ENCODE assay signal across 17 cellular contexts in genomic region chr3:47117803-47118364, GRCh38. TPM values are rescaled to one million over a fixed set of nuclear protein-coding genes. Genes with fewer than 3 reads are reported as not detected.
DNase-seq lines count a peak whose midpoint lies in the region; ATAC-seq and TF ChIP-seq lines count a peak whose summit lies in the region.
"Had no signal": no experiment of that assay in that cellular context is flagged by ENCODE, and none has a peak within 500 bp of the region (broad histone marks: within the 10 kb centered on the region; RNA-seq: fewer than 3 reads in every experiment).

No MANE protein-coding gene starts in this region.

- H3K79me2 ChIP-seq in Loucy (ENCODE audit: insufficient read depth, low read length) (peaks cover 19% of the 10 kb centered on the region), osteoblast (ENCODE audit: insufficient read depth, low read length) (peaks cover 48% of the 10 kb centered on the region)

- no peaks in the 10 kb centered on the region for H3K27me3 Mint-ChIP-seq in activated T-cell treated with anti-CD3 and anti-CD28 coated beads, Interleukin-2, amount 50 U/mL, for 4 hours (ENCODE audit: low read depth)

- DNase-seq in activated T-cell treated with anti-CD3 and anti-CD28 coated beads, Interleukin-2, amount 50 U/mL, for 4 hours: no peak
- DNase-seq in activated T-cell treated with anti-CD3 and anti-CD28 coated beads, Interleukin-2, amount 50 U/mL, for 48 hours: no peak
- peak; percentile 32 for DNase-seq in amniotic epithelial cell (ENCODE audit: low read depth)
- peak; percentile 3 for DNase-seq in osteoblast (ENCODE audit: insufficient read length, low spot score, missing footprints)
- DNase-seq: amniotic stem cell, DMS53, head of caudate nucleus, NCI-H1694 treated with DMSO at 0.1 percent for 48 hours, NCI-H526 treated with DMSO at 0.1 percent for 48 hours, stomach had no signal

- H3K36me3 ChIP-seq in Loucy (ENCODE audit: insufficient read depth, low read length): peaks cover 85% of the 10 kb centered on the region
- peaks cover 22% of the 10 kb centered on the region for H3K36me3 ChIP-seq in osteoblast (ENCODE audit: insufficient read depth, low read length)

- H3K27ac ChIP-seq in osteoblast (ENCODE audit: low read depth, low read length): no peak overlapping the region
- H3K27ac ChIP-seq: HL-60, parathyroid adenoma, stomach had no signal

- H3K27me3 ChIP-seq in Loucy (ENCODE audit: insufficient read depth, low read length, poor library complexity, severe bottlenecking) (no peaks in the 10 kb centered on the region), osteoblast (ENCODE audit: insufficient read depth, low read length) (no peaks in the 10 kb centered on the region)
- H3K27me3 ChIP-seq: stomach had no signal

- peaks cover 5% of the 10 kb centered on the region; the same call in 1 of the 2 replicates for H3F3A ChIP-seq in Loucy (ENCODE audit: low read depth)

- H3K4me3 ChIP-seq in Loucy (ENCODE audit: low read length, poor library complexity, severe bottlenecking) (peak overlapping the region; percentile 18), osteoblast (ENCODE audit: insufficient read depth, low read length) (no peak overlapping the region)
- H3K4me3 ChIP-seq: stomach had no signal

- peak; percentile 35 to 46 for ATAC-seq in activated T-cell treated with anti-CD3 and anti-CD28 coated beads, Interleukin-2, amount 50 U/mL, for 4 hours
- ATAC-seq in GM19023 (IDR thresholded peaks at IDR 0.05; ENCODE audit: unreplicated experiment) (no peak), GM19467 (IDR thresholded peaks at IDR 0.05; ENCODE audit: unreplicated experiment) (no peak), GM21737 (IDR thresholded peaks at IDR 0.05; ENCODE audit: unreplicated experiment) (no peak)
- ATAC-seq: esophagus mucosa had no signal

- H3K36me3 Mint-ChIP-seq in activated T-cell treated with anti-CD3 and anti-CD28 coated beads, Interleukin-2, amount 50 U/mL, for 4 hours (ENCODE audit: insufficient read depth): peaks cover 59% of the 10 kb centered on the region

- H3K9ac ChIP-seq in Loucy (ENCODE audit: low read depth, low read length, poor library complexity, severe bottlenecking): peak overlapping the region; percentile 1
- H3K9ac ChIP-seq: parathyroid adenoma had no signal

- H2AFZ ChIP-seq in Loucy (ENCODE audit: low read length): no peak overlapping the region
- H2AFZ ChIP-seq in osteoblast (ENCODE audit: low read length): no peak overlapping the region
- H2AFZ ChIP-seq: parathyroid adenoma had no signal

- H3K4me1 ChIP-seq in Loucy (ENCODE audit: insufficient read depth, low read length, poor library complexity, severe bottlenecking) (peaks cover 10% of the 10 kb centered on the region), osteoblast (ENCODE audit: insufficient read depth, low read length) (peaks cover 31% of the 10 kb centered on the region)

- H3K9me2 ChIP-seq in Loucy (replicated peaks; ENCODE audit: low read depth, low read length): no peaks in the 10 kb centered on the region

- H3K9me3 Mint-ChIP-seq in activated T-cell treated with anti-CD3 and anti-CD28 coated beads, Interleukin-2, amount 50 U/mL, for 4 hours: no peaks in the 10 kb centered on the region

- no peak overlapping the region for H3K4me3 Mint-ChIP-seq in activated T-cell treated with anti-CD3 and anti-CD28 coated beads, Interleukin-2, amount 50 U/mL, for 4 hours

- no peak for TF ChIP-seq CTCF in Loucy (conservative IDR thresholded peaks at IDR 0.05; ENCODE audit: low read length)
- TF ChIP-seq CTCF in osteoblast (IDR thresholded peaks at IDR 0.05; ENCODE audit: extremely low read depth, low read depth, low read length): no peak

- peaks cover 45% of the 10 kb centered on the region for H3K4me1 Mint-ChIP-seq in activated T-cell treated with anti-CD3 and anti-CD28 coated beads, Interleukin-2, amount 50 U/mL, for 4 hours (ENCODE audit: low read depth)

- peaks cover 10% of the 10 kb centered on the region for H4K20me1 ChIP-seq in Loucy (ENCODE audit: insufficient read depth, low read length, poor library complexity, severe bottlenecking)
- H4K20me1 ChIP-seq in osteoblast (ENCODE audit: insufficient read depth, low read length): no peaks in the 10 kb centered on the region

- peak overlapping the region; percentile 33 for H3K4me2 ChIP-seq in Loucy (ENCODE audit: low read depth, low read length, poor library complexity, severe bottlenecking)
- H3K4me2 ChIP-seq in osteoblast (ENCODE audit: insufficient read depth, low read length): no peak overlapping the region

- H3K9me3 ChIP-seq in Loucy (ENCODE audit: insufficient read depth, low read depth, low read length) (no peaks in the 10 kb centered on the region), osteoblast (ENCODE audit: low read depth, low read length) (no peaks in the 10 kb centered on the region)
- H3K9me3 ChIP-seq: stomach had no signal

RNA-seq across cellular contexts. Expression of gene SETD2, which starts 46.0 kb away (rescaled TPM):
- total RNA-seq in activated T-cell treated with anti-CD3 and anti-CD28 coated beads, Interleukin-2, amount 50 U/mL, for 4 hours: 10 to 100 TPM; 28.6 to 31.9 (median 30.1) TPM
- 37.1 and 39.8 TPM in 2 replicates for total RNA-seq in osteoblast

Comparison
In these comparisons a context has a peak if more than half of its experiments do, and no peak if none do; other contexts are left out.
1. ATAC-seq: peak in activated T-cell treated with anti-CD3 and anti-CD28 coated beads, Interleukin-2, amount 50 U/mL, for 4 hours (2 of 2); none in GM19023 (single experiment), GM19467 (single experiment) and GM21737 (single experiment).
2. DNase-seq: peak in amniotic epithelial cell (single experiment) and osteoblast (single experiment); none in activated T-cell treated with anti-CD3 and anti-CD28 coated beads, Interleukin-2, amount 50 U/mL, for 4 hours (single experiment) and activated T-cell treated with anti-CD3 and anti-CD28 coated beads, Interleukin-2, amount 50 U/mL, for 48 hours (0 of 2).